In genomic region chr18:23618862-23619387, GRCh38 we compare ENCODE assay signal across 8 cellular contexts. TPM values are rescaled to one million over a fixed set of nuclear protein-coding genes. Genes with fewer than 3 reads are reported as not detected.
DNase-seq lines count a peak whose midpoint lies in the region; ATAC-seq and TF ChIP-seq lines count a peak whose summit lies in the region.

No MANE protein-coding gene starts in this region.

- POLR2A ChIA-PET in CD4-positive, alpha-beta T cell (lab: Charles Lee) = interaction anchor here (0.9 kb wide), 1 partner anchor 193 kb away, joined by 3 read pairs; no protein-coding TSS in a partner anchor
- POLR2A ChIA-PET in activated CD8-positive, alpha-beta T cell treated with anti-CD3 and anti-CD28 coated beads for 36 hours (lab: Charles Lee) = no interaction called here

- no peaks in the 10 kb centered on the region for H3K36me3 Mint-ChIP-seq in CD4-positive, alpha-beta T cell (ENCODE audit: low read depth)
- H3K36me3 Mint-ChIP-seq in activated CD8-positive, alpha-beta T cell treated with anti-CD3 and anti-CD28 coated beads for 36 hours (ENCODE audit: low read depth) = no peaks in the 10 kb centered on the region

- no peak overlapping the region for H3K27ac Mint-ChIP-seq in CD4-positive, alpha-beta T cell
- H3K27ac Mint-ChIP-seq in activated CD8-positive, alpha-beta T cell treated with anti-CD3 and anti-CD28 coated beads for 36 hours = no peak overlapping the region

- peaks cover 26% of the 10 kb centered on the region for H3K27me3 ChIP-seq in CD4-positive, alpha-beta T cell (ENCODE audit: control insufficient read depth, insufficient read depth, low read length)
- peaks cover 7% of the 10 kb centered on the region; the same call in 1 of the 2 replicates for H3K27me3 ChIP-seq in iPS DF 6.9 (ENCODE audit: control insufficient read depth, insufficient read depth, low read length)
- peaks cover 0 to 8% (median 2%) of the 10 kb centered on the region in 3 donors for H3K27me3 ChIP-seq in gastrocnemius medialis

- WGBS in iPS DF 6.9 (ENCODE audit: insufficient coverage, insufficient read length) = no CpG with 5 or more reads among the region's 18 CpGs

- no peak for TF ChIP-seq CTCF in CD4-positive, alpha-beta T cell (IDR thresholded peaks at IDR 0.05)
- TF ChIP-seq CTCF in activated CD8-positive, alpha-beta T cell treated with anti-CD3 and anti-CD28 coated beads for 36 hours (IDR thresholded peaks at IDR 0.05) = no peak
- no peak for TF ChIP-seq CTCF in gastrocnemius medialis (IDR thresholded peaks at IDR 0.05 in 4 of 5, conservative IDR thresholded peaks at IDR 0.05 in 1 of 5)

- H3K4me1 ChIP-seq in iPS DF 6.9 (ENCODE audit: control insufficient read depth, insufficient read depth, low read length) (no peaks in the 10 kb centered on the region), gastrocnemius medialis (no peaks in the 10 kb centered on the region)

- no peak for ATAC-seq in CD4-positive, alpha-beta T cell (ENCODE audit: poor library complexity)
- ATAC-seq in GM21825 (IDR thresholded peaks at IDR 0.05; ENCODE audit: unreplicated experiment) (peak; percentile 53), gastrocnemius medialis (peak in 1 of 2 donors; percentile 44), HG03378 (IDR thresholded peaks at IDR 0.05; ENCODE audit: unreplicated experiment) (no peak), GM18858 (IDR thresholded peaks at IDR 0.05; ENCODE audit: unreplicated experiment) (no peak)
- peak; percentile 32 for ATAC-seq in activated CD8-positive, alpha-beta T cell treated with anti-CD3 and anti-CD28 coated beads for 36 hours

- peak overlapping the region; percentile 30 for H3K4me3 Mint-ChIP-seq in CD4-positive, alpha-beta T cell
- peak overlapping the region; percentile 41 for H3K4me3 Mint-ChIP-seq in activated CD8-positive, alpha-beta T cell treated with anti-CD3 and anti-CD28 coated beads for 36 hours

- no peak for TF ChIP-seq POLR2A in gastrocnemius medialis (IDR thresholded peaks at IDR 0.05)

- H3K4me1 Mint-ChIP-seq in CD4-positive, alpha-beta T cell (ENCODE audit: low read depth) = peaks cover 6% of the 10 kb centered on the region
- peaks cover 6% of the 10 kb centered on the region for H3K4me1 Mint-ChIP-seq in activated CD8-positive, alpha-beta T cell treated with anti-CD3 and anti-CD28 coated beads for 36 hours (ENCODE audit: low read depth)

- no peaks in the 10 kb centered on the region for H3K9me3 ChIP-seq in CD4-positive, alpha-beta T cell (ENCODE audit: control insufficient read depth, low read length)
- H3K9me3 ChIP-seq in iPS DF 6.9 (ENCODE audit: control insufficient read depth, insufficient read depth, low read length) = no peaks in the 10 kb centered on the region
- H3K9me3 ChIP-seq in gastrocnemius medialis = no peaks in the 10 kb centered on the region

- no peaks in the 10 kb centered on the region for H3K36me3 ChIP-seq in iPS DF 6.9 (ENCODE audit: control insufficient read depth, insufficient read depth, low read length)
- H3K36me3 ChIP-seq in gastrocnemius medialis = no peaks in the 10 kb centered on the region

- H3K4me3 ChIP-seq in iPS DF 6.9 (ENCODE audit: low read length) = peak overlapping the region; percentile 53; the same call in 1 of the 2 replicates
- H3K4me3 ChIP-seq in gastrocnemius medialis = peak overlapping the region; percentile 43 to 64 (median 46)

- CTCF ChIA-PET in CD4-positive, alpha-beta T cell (lab: Charles Lee) = no interaction called here
- CTCF ChIA-PET in activated CD8-positive, alpha-beta T cell treated with anti-CD3 and anti-CD28 coated beads for 36 hours (lab: Charles Lee) = interaction anchor here (0.9 to 1.0 kb wide), 2 partner anchors 85 to 152 kb away, joined by 3 to 4 read pairs; no protein-coding TSS in a partner anchor

- intact Hi-C loops in CD4-positive, alpha-beta T cell (cut with DNase I, micrococcal nuclease) = no loop called here
- intact Hi-C loops in activated CD8-positive, alpha-beta T cell treated with anti-CD3 and anti-CD28 coated beads for 36 hours (cut with micrococcal nuclease) = no loop called here
- intact Hi-C loops in gastrocnemius medialis (cut with DNase I; ENCODE audit: low total_unique reads) = no loop called here

- H3K27ac ChIP-seq in CD4-positive, alpha-beta T cell (ENCODE audit: low read depth, low read length) = no peak overlapping the region
- H3K27ac ChIP-seq in iPS DF 6.9 (ENCODE audit: low read length) (no peak overlapping the region), gastrocnemius medialis (no peak overlapping the region)

- in situ Hi-C loops in gastrocnemius medialis (cut with MboI; ENCODE audit: low sequenced_read_pairs in 4 of 4) = no loop called here

- H3K9me3 Mint-ChIP-seq in CD4-positive, alpha-beta T cell = no peaks in the 10 kb centered on the region
- no peaks in the 10 kb centered on the region for H3K9me3 Mint-ChIP-seq in activated CD8-positive, alpha-beta T cell treated with anti-CD3 and anti-CD28 coated beads for 36 hours

- H3K27me3 Mint-ChIP-seq in CD4-positive, alpha-beta T cell = peaks cover 52% of the 10 kb centered on the region
- peaks cover 31% of the 10 kb centered on the region for H3K27me3 Mint-ChIP-seq in activated CD8-positive, alpha-beta T cell treated with anti-CD3 and anti-CD28 coated beads for 36 hours

- no peak for DNase-seq in CD4-positive, alpha-beta T cell
- peak; percentile 10 for DNase-seq in activated CD8-positive, alpha-beta T cell treated with anti-CD3 and anti-CD28 coated beads for 36 hours
- no peak for DNase-seq in iPS DF 6.9 (ENCODE audit: low read depth, low spot score)
- DNase-seq in gastrocnemius medialis = no peak
- DNase-seq in AG20443 (ENCODE audit: low spot score) = no peak

RNA-seq across cellular contexts. Expression of gene NPC1, which starts 32.6 kb away (rescaled TPM):
- total RNA-seq in CD4-positive, alpha-beta T cell = 10 to 100 TPM; 17.2 to 17.6 TPM
- total RNA-seq in activated CD8-positive, alpha-beta T cell treated with anti-CD3 and anti-CD28 coated beads for 36 hours = 10 to 100 TPM; 21.5 to 22.9 TPM
- 10 to 100 TPM; 35.7 to 99.4 (median 46.2) TPM for total RNA-seq in gastrocnemius medialis

RNA-seq across cellular contexts. Expression of gene ANKRD29, which starts 43.8 kb away (rescaled TPM):
- total RNA-seq in CD4-positive, alpha-beta T cell = under 1 TPM; 0.28 to 0.58 TPM
- not detected for total RNA-seq in activated CD8-positive, alpha-beta T cell treated with anti-CD3 and anti-CD28 coated beads for 36 hours
- 1 to 10 TPM in 3 of 4 donors, under 1 TPM in 1; 0.93 to 2.8 (median 1.6) TPM for total RNA-seq in gastrocnemius medialis

Comparison
In these comparisons a context has a peak if more than half of its experiments do, and no peak if none do; other contexts are left out.
1. ATAC-seq: peak in GM21825 (single experiment) and activated CD8-positive, alpha-beta T cell treated with anti-CD3 and anti-CD28 coated beads for 36 hours (single experiment); none in CD4-positive, alpha-beta T cell (single experiment), HG03378 (single experiment) and GM18858 (single experiment).